Comparison of ENCODE assay signal across 20 cellular contexts in the genomic region with DNA sequence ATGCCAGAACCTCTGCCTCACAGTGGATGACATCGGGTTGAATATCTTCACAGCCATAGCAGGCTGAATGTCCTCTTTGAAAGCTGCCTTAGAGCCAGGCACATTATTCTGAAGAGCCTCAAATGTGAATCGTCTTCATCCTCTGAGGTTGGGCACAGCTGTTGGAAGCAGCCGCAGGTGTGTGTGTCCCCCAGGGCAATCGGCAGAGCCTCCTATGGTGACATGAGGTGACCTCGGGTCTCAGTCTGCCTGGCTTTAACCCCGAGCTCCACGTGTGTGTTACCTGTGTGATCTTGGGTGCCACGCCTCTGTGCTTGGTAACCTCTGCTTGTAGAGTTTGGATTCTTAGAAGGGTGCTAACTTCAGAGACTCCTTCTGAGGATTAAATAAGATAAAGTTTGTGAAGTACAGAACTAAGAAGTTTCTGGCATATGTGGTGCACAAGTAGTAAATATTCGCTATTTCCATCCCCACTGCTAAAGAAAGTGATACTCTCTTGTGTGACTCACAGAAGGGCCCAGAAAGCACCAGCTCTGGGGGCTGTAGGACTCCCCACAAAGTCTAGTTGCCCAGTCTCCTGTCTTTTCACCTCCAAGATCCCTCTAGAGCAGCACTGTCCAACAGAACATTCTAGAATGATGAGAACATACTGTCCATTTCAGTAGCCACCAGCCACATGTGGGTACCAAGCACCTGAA.
DNase-seq lines count a peak whose midpoint lies in the region; ATAC-seq and TF ChIP-seq lines count a peak whose summit lies in the region.
"Had no signal": no experiment of that assay in that cellular context is flagged by ENCODE, and none has a peak within 500 bp of the region (broad histone marks: within the 10 kb centered on the region; RNA-seq: fewer than 3 reads in every experiment).

No MANE protein-coding gene starts in this region.

- peak; percentile 17 for ATAC-seq in activated CD8-positive, alpha-beta T cell treated with anti-CD3 and anti-CD28 coated beads for 36 hours
- no peak for ATAC-seq in activated CD8-positive, alpha-beta T cell treated with anti-CD3 and anti-CD28 coated beads, Interleukin-2, amount 10 ng/mL, durations not matched to agents 7 days and 5 days
- ATAC-seq in stimulated activated naive CD8-positive, alpha-beta T cell treated with anti-CD3 and anti-CD28 coated beads, Interleukin-15, Interleukin-2, amounts not matched to agents 100 U/mL and 50 U/mL, for 24 hours: peak; percentile 23
- no peak for ATAC-seq in stimulated activated naive CD8-positive, alpha-beta T cell treated with anti-CD3 and anti-CD28 coated beads, Interleukin-15, amount 100 ng/mL, for 72 hours
- ATAC-seq in natural killer cell treated with Interleukin-12 subunit alpha and Interleukin-12 subunit beta and Interleukin-15 and Interleukin-18, amount 100 ng/mL, for 72 hours: no peak
- ATAC-seq: A549; CD8-positive, alpha-beta T cell; GM12878 had no signal

- no peaks in the 10 kb centered on the region for H3K9me3 ChIP-seq in suprapubic skin
- no peaks in the 10 kb centered on the region for H3K9me3 ChIP-seq in vagina
- H3K9me3 ChIP-seq: A549; BLaER1 treated with 17β-estradiol and CSF1 and Interleukin-3, amounts not matched to agents 10 nM and 100 nM; Caco-2 had no signal

- TF ChIP-seq EP300 in suprapubic skin (IDR thresholded peaks at IDR 0.05): no peak

- intact Hi-C loops in activated CD8-positive, alpha-beta T cell treated with anti-CD3 and anti-CD28 coated beads for 36 hours (cut with micrococcal nuclease): no loop called here
- intact Hi-C loops in vagina (cut with DNase I): no loop called here

- H3K27ac ChIP-seq in suprapubic skin (peak overlapping the region; percentile 45), vagina (no peak overlapping the region)
- H3K27ac ChIP-seq: 22Rv1; A549; BLaER1 treated with 17β-estradiol and CSF1 and Interleukin-3, amounts not matched to agents 10 nM and 100 nM; C4-2B had no signal

- TF ChIP-seq CTCF in activated CD8-positive, alpha-beta T cell treated with anti-CD3 and anti-CD28 coated beads for 36 hours (IDR thresholded peaks at IDR 0.05): no peak
- no peak for TF ChIP-seq CTCF in suprapubic skin (IDR thresholded peaks at IDR 0.05)
- TF ChIP-seq CTCF in vagina (IDR thresholded peaks at IDR 0.05): no peak

- no peak overlapping the region for H3K4me3 Mint-ChIP-seq in activated CD8-positive, alpha-beta T cell treated with anti-CD3 and anti-CD28 coated beads for 36 hours
- no peak overlapping the region for H3K4me3 Mint-ChIP-seq in activated CD8-positive, alpha-beta T cell treated with anti-CD3 and anti-CD28 coated beads, Interleukin-2, amount 10 ng/mL, durations not matched to agents 7 days and 5 days
- H3K4me3 Mint-ChIP-seq in stimulated activated naive CD8-positive, alpha-beta T cell treated with anti-CD3 and anti-CD28 coated beads, Interleukin-15, amount 100 ng/mL, for 72 hours: no peak overlapping the region
- H3K4me3 Mint-ChIP-seq in natural killer cell treated with Interleukin-12 subunit alpha and Interleukin-12 subunit beta and Interleukin-15 and Interleukin-18, amount 100 ng/mL, for 72 hours: no peak overlapping the region
- H3K4me3 Mint-ChIP-seq: B cell; CD4-positive, alpha-beta T cell; CD8-positive, alpha-beta T cell had no signal

- CTCF ChIA-PET in activated CD8-positive, alpha-beta T cell treated with anti-CD3 and anti-CD28 coated beads for 36 hours (lab: Charles Lee): interaction anchor here (2.1 to 2.2 kb wide), 2 partner anchors 10 to 19 kb away, joined by 6 to 8 read pairs; no protein-coding TSS in a partner anchor
- CTCF ChIA-PET in activated CD8-positive, alpha-beta T cell treated with anti-CD3 and anti-CD28 coated beads, Interleukin-2, amount 10 ng/mL, durations not matched to agents 7 days and 5 days (lab: Charles Lee): no interaction called here

- WGBS in suprapubic skin: 56% methylated on average over 5 of the region's 9 CpGs

- no peaks in the 10 kb centered on the region for H3K9me3 Mint-ChIP-seq in activated CD8-positive, alpha-beta T cell treated with anti-CD3 and anti-CD28 coated beads for 36 hours
- no peaks in the 10 kb centered on the region for H3K9me3 Mint-ChIP-seq in activated CD8-positive, alpha-beta T cell treated with anti-CD3 and anti-CD28 coated beads, Interleukin-2, amount 10 ng/mL, durations not matched to agents 7 days and 5 days (ENCODE audit: insufficient read depth)
- no peaks in the 10 kb centered on the region for H3K9me3 Mint-ChIP-seq in stimulated activated naive CD8-positive, alpha-beta T cell treated with anti-CD3 and anti-CD28 coated beads, Interleukin-15, amount 100 ng/mL, for 72 hours
- no peaks in the 10 kb centered on the region for H3K9me3 Mint-ChIP-seq in natural killer cell treated with Interleukin-12 subunit alpha and Interleukin-12 subunit beta and Interleukin-15 and Interleukin-18, amount 100 ng/mL, for 72 hours
- H3K9me3 Mint-ChIP-seq: CD4-positive, alpha-beta T cell; CD8-positive, alpha-beta T cell had no signal

- H3K27me3 ChIP-seq in suprapubic skin: peaks cover 24% of the 10 kb centered on the region
- no peaks in the 10 kb centered on the region for H3K27me3 ChIP-seq in vagina
- H3K27me3 ChIP-seq: BLaER1 treated with 17β-estradiol and CSF1 and Interleukin-3, amounts not matched to agents 10 nM and 100 nM had no signal

- H3K36me3 Mint-ChIP-seq in activated CD8-positive, alpha-beta T cell treated with anti-CD3 and anti-CD28 coated beads for 36 hours (ENCODE audit: low read depth): no peaks in the 10 kb centered on the region
- H3K36me3 Mint-ChIP-seq in activated CD8-positive, alpha-beta T cell treated with anti-CD3 and anti-CD28 coated beads, Interleukin-2, amount 10 ng/mL, durations not matched to agents 7 days and 5 days (ENCODE audit: low read depth): no peaks in the 10 kb centered on the region
- H3K36me3 Mint-ChIP-seq in natural killer cell treated with Interleukin-12 subunit alpha and Interleukin-12 subunit beta and Interleukin-15 and Interleukin-18, amount 100 ng/mL, for 72 hours: no peaks in the 10 kb centered on the region
- H3K36me3 Mint-ChIP-seq: CD8-positive, alpha-beta T cell had no signal

- no peak for TF ChIP-seq POLR2A in suprapubic skin (IDR thresholded peaks at IDR 0.05)
- no peak for TF ChIP-seq POLR2A in vagina (IDR thresholded peaks at IDR 0.05)

- no peak overlapping the region for H3K4me3 ChIP-seq in suprapubic skin
- no peak overlapping the region for H3K4me3 ChIP-seq in vagina
- H3K4me3 ChIP-seq: A549; BLaER1 treated with 17β-estradiol and CSF1 and Interleukin-3, amounts not matched to agents 10 nM and 100 nM; GM12878 had no signal

- POLR2A ChIA-PET in activated CD8-positive, alpha-beta T cell treated with anti-CD3 and anti-CD28 coated beads for 36 hours (lab: Charles Lee): no interaction called here
- POLR2A ChIA-PET in activated CD8-positive, alpha-beta T cell treated with anti-CD3 and anti-CD28 coated beads, Interleukin-2, amount 10 ng/mL, durations not matched to agents 7 days and 5 days (lab: Charles Lee): no interaction called here

- no peak overlapping the region for H3K27ac Mint-ChIP-seq in activated CD8-positive, alpha-beta T cell treated with anti-CD3 and anti-CD28 coated beads for 36 hours
- no peak overlapping the region for H3K27ac Mint-ChIP-seq in activated CD8-positive, alpha-beta T cell treated with anti-CD3 and anti-CD28 coated beads, Interleukin-2, amount 10 ng/mL, durations not matched to agents 7 days and 5 days
- H3K27ac Mint-ChIP-seq in stimulated activated naive CD8-positive, alpha-beta T cell treated with anti-CD3 and anti-CD28 coated beads, Interleukin-15, amount 100 ng/mL, for 72 hours: peak overlapping the region in 1 of 2 donors; percentile 49
- no peak overlapping the region for H3K27ac Mint-ChIP-seq in natural killer cell treated with Interleukin-12 subunit alpha and Interleukin-12 subunit beta and Interleukin-15 and Interleukin-18, amount 100 ng/mL, for 72 hours
- H3K27ac Mint-ChIP-seq: B cell; CD4-positive, alpha-beta T cell; CD8-positive, alpha-beta T cell had no signal

- peaks cover 7% of the 10 kb centered on the region for H3K27me3 Mint-ChIP-seq in activated CD8-positive, alpha-beta T cell treated with anti-CD3 and anti-CD28 coated beads for 36 hours
- peaks cover 4% of the 10 kb centered on the region for H3K27me3 Mint-ChIP-seq in activated CD8-positive, alpha-beta T cell treated with anti-CD3 and anti-CD28 coated beads, Interleukin-2, amount 10 ng/mL, durations not matched to agents 7 days and 5 days (ENCODE audit: low read depth)
- H3K27me3 Mint-ChIP-seq in stimulated activated naive CD8-positive, alpha-beta T cell treated with anti-CD3 and anti-CD28 coated beads, Interleukin-15, amount 100 ng/mL, for 72 hours: no peaks in the 10 kb centered on the region
- H3K27me3 Mint-ChIP-seq in natural killer cell treated with Interleukin-12 subunit alpha and Interleukin-12 subunit beta and Interleukin-15 and Interleukin-18, amount 100 ng/mL, for 72 hours: peaks cover 0 to 3% of the 10 kb centered on the region in 2 donors

- peaks cover 2% of the 10 kb centered on the region for H3K4me1 Mint-ChIP-seq in activated CD8-positive, alpha-beta T cell treated with anti-CD3 and anti-CD28 coated beads for 36 hours (ENCODE audit: low read depth)
- no peaks in the 10 kb centered on the region for H3K4me1 Mint-ChIP-seq in activated CD8-positive, alpha-beta T cell treated with anti-CD3 and anti-CD28 coated beads, Interleukin-2, amount 10 ng/mL, durations not matched to agents 7 days and 5 days (ENCODE audit: low read depth)
- no peaks in the 10 kb centered on the region for H3K4me1 Mint-ChIP-seq in stimulated activated naive CD8-positive, alpha-beta T cell treated with anti-CD3 and anti-CD28 coated beads, Interleukin-15, amount 100 ng/mL, for 72 hours
- H3K4me1 Mint-ChIP-seq in natural killer cell treated with Interleukin-12 subunit alpha and Interleukin-12 subunit beta and Interleukin-15 and Interleukin-18, amount 100 ng/mL, for 72 hours (ENCODE audit: low read depth in 2 of 2): no peaks in the 10 kb centered on the region
- H3K4me1 Mint-ChIP-seq: B cell had no signal

- H3K4me1 ChIP-seq in suprapubic skin: peaks cover 34% of the 10 kb centered on the region
- H3K4me1 ChIP-seq in vagina: no peaks in the 10 kb centered on the region
- H3K4me1 ChIP-seq: A549; BLaER1 treated with 17β-estradiol and CSF1 and Interleukin-3, amounts not matched to agents 10 nM and 100 nM; Caco-2 had no signal

- no peak for DNase-seq in activated CD8-positive, alpha-beta T cell treated with anti-CD3 and anti-CD28 coated beads for 36 hours
- DNase-seq in activated CD8-positive, alpha-beta T cell treated with anti-CD3 and anti-CD28 coated beads, Interleukin-2, amount 10 ng/mL, durations not matched to agents 7 days and 5 days: no peak
- DNase-seq in stimulated activated naive CD8-positive, alpha-beta T cell treated with anti-CD3 and anti-CD28 coated beads, Interleukin-15, Interleukin-2, amounts not matched to agents 100 U/mL and 50 U/mL, for 24 hours: no peak
- no peak for DNase-seq in stimulated activated naive CD8-positive, alpha-beta T cell treated with anti-CD3 and anti-CD28 coated beads, Interleukin-15, amount 100 ng/mL, for 72 hours
- DNase-seq in RPMI8226 (peak; percentile 68), suprapubic skin (ENCODE audit: low spot score in 2 of 2) (no peak), vagina (ENCODE audit: extremely low spot score in 2 of 2) (no peak)
- no peak for DNase-seq in natural killer cell treated with Interleukin-12 subunit alpha and Interleukin-12 subunit beta and Interleukin-15 and Interleukin-18, amount 100 ng/mL, for 72 hours (ENCODE audit: low spot score)
- DNase-seq: AML-193; Caco-2; Calu3; CD4-positive, alpha-beta T cell; CD8-positive, alpha-beta T cell; GDM1 had no signal

- H3K36me3 ChIP-seq in suprapubic skin: no peaks in the 10 kb centered on the region
- H3K36me3 ChIP-seq in vagina: no peaks in the 10 kb centered on the region
- H3K36me3 ChIP-seq: BLaER1 treated with 17β-estradiol and CSF1 and Interleukin-3, amounts not matched to agents 10 nM and 100 nM had no signal

Comparison
In these comparisons a context has a peak if more than half of its experiments do, and no peak if none do; other contexts are left out.
1. ATAC-seq: peak in activated CD8-positive, alpha-beta T cell treated with anti-CD3 and anti-CD28 coated beads for 36 hours (single experiment) and stimulated activated naive CD8-positive, alpha-beta T cell treated with anti-CD3 and anti-CD28 coated beads, Interleukin-15, Interleukin-2, amounts not matched to agents 100 U/mL and 50 U/mL, for 24 hours (single experiment); none in activated CD8-positive, alpha-beta T cell treated with anti-CD3 and anti-CD28 coated beads, Interleukin-2, amount 10 ng/mL, durations not matched to agents 7 days and 5 days (single experiment), stimulated activated naive CD8-positive, alpha-beta T cell treated with anti-CD3 and anti-CD28 coated beads, Interleukin-15, amount 100 ng/mL, for 72 hours (single experiment) and natural killer cell treated with Interleukin-12 subunit alpha and Interleukin-12 subunit beta and Interleukin-15 and Interleukin-18, amount 100 ng/mL, for 72 hours (0 of 2).